ENCODE assay signal across 21 cellular contexts in genomic region chr2:47506024-47506423, GRCh38.
"Had no signal": no experiment of that assay in that cellular context is flagged by ENCODE, and none has a peak within 500 bp of the region (broad histone marks: within the 10 kb centered on the region; RNA-seq: fewer than 3 reads in every experiment).

No MANE protein-coding gene starts in this region.

- H3K4me3 Mint-ChIP-seq: immature natural killer cell; naive thymus-derived CD4-positive, alpha-beta T cell had no signal

- H3K27me3 ChIP-seq: dorsolateral prefrontal cortex, esophagus squamous epithelium, gastrocnemius medialis, heart left ventricle, hepatocyte, left lung had no signal

- H3K79me2 ChIP-seq: hepatocyte had no signal

- DNase-seq: dermis blood vessel endothelial cell; dorsolateral prefrontal cortex; effector CD4-positive, alpha-beta T cell; effector memory CD4-positive, alpha-beta T cell; erythroblast; esophagus squamous epithelium; foreskin fibroblast; foreskin melanocyte; gastrocnemius medialis; heart left ventricle; immature natural killer cell; left cardiac atrium; left lung; left ventricle myocardium superior; lower lobe of right lung; mesendoderm; naive thymus-derived CD4-positive, alpha-beta T cell had no signal

- H3K36me3 ChIP-seq: esophagus squamous epithelium, gastrocnemius medialis, heart left ventricle, left lung, lower lobe of right lung had no signal

- H2AFZ ChIP-seq: hepatocyte had no signal

- H3K9me3 ChIP-seq: gastrocnemius medialis, lower lobe of right lung had no signal

- H3K4me2 ChIP-seq: hepatocyte had no signal

- H3K4me3 ChIP-seq: coronary artery, dorsolateral prefrontal cortex, esophagus squamous epithelium, gastrocnemius medialis, heart left ventricle, hepatocyte, left lung, lower lobe of right lung had no signal

- H3K4me1 ChIP-seq: esophagus squamous epithelium, gastrocnemius medialis, heart left ventricle, left lung, lower lobe of right lung had no signal

- ATAC-seq: esophagus mucosa; gastrocnemius medialis; heart left ventricle; left cardiac atrium; left lung; left ventricle myocardium superior; lower lobe of right lung; naive thymus-derived CD4-positive, alpha-beta T cell had no signal

- H3K27ac Mint-ChIP-seq: immature natural killer cell had no signal

- H3K27ac ChIP-seq: coronary artery, epithelial cell of prostate, esophagus squamous epithelium, gastrocnemius medialis, heart left ventricle, hepatocyte, left lung, lower lobe of right lung had no signal
